Comparison of ENCODE assay signal across 12 cellular contexts in the genomic region with DNA sequence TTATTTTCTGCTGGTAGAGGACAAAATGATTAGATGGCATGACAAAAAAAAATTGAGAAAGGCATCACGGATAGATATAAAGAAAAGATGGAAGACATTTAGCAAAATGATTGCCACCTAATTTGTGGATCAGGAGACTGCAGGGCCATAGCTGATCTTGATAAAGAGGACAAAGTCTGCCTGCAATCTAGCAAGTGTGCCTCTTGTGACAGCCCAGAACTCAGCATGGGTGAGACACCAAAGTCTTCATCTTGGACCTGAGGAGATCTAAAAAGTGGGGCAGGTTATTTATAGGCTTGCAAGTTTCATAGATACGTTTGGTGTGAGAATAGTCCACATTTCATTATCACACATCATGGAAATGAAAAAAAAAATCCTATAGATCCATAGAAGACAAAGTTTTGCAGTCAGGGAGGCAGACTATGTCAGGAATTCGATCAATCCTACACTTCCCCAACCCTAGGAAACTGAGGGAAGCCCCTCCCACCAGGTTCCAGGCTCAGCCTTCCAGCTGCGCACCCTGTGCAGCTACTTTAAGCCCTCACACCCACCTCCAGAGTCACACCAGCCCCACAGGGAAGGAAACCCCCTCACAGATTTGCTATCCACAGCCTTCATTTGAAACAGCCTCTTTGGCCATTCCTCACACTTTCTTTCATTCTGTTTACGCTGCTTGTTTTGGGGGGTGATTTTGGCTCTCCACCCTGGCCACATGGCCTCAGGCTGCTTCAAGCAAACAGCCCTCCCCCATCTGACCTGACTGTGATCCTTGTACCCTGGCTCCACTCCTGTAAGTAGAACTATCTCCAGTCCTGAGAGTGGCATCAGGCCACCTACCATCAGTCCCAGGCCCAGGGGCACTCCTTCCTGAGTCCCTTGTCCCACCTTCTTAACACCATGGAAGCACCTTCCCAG. TPM values are rescaled to one million over a fixed set of nuclear protein-coding genes. Genes with fewer than 3 reads are reported as not detected.
A peak's percentile ranks its signal among the peaks of the same experiment; 100 is the strongest.
DNase-seq lines count a peak whose midpoint lies in the region; ATAC-seq and TF ChIP-seq lines count a peak whose summit lies in the region.
"Had no signal": no experiment of that assay in that cellular context is flagged by ENCODE, and none has a peak within 500 bp of the region (broad histone marks: within the 10 kb centered on the region; RNA-seq: fewer than 3 reads in every experiment).

No MANE protein-coding gene starts in this region.

- peaks cover 95% of the 10 kb centered on the region for H3K4me1 ChIP-seq in OCI-LY1 (ENCODE audit: insufficient read depth, low read length, severe bottlenecking)
- H3K4me1 ChIP-seq in esophagus (ENCODE audit: control insufficient read depth in 2 of 2, insufficient read depth in 2 of 2, low read length in 1 of 2): no peaks in the 10 kb centered on the region
- H3K4me1 ChIP-seq in muscle layer of duodenum (ENCODE audit: control insufficient read depth in 1 of 2, insufficient read depth in 2 of 2, low read length in 2 of 2): peaks cover 11 to 27% of the 10 kb centered on the region in 2 donors

- no peaks in the 10 kb centered on the region for H3K9me3 ChIP-seq in OCI-LY1 (ENCODE audit: low read length)
- no peaks in the 10 kb centered on the region for H3K9me3 ChIP-seq in esophagus (ENCODE audit: control insufficient read depth in 2 of 2, insufficient read depth in 1 of 2, low read depth in 1 of 2, low read length in 1 of 2)
- H3K9me3 ChIP-seq in muscle layer of duodenum (ENCODE audit: control insufficient read depth in 1 of 2, low read length in 2 of 2): no peaks in the 10 kb centered on the region

- in situ Hi-C loops in GM13977 (cut with MboI; ENCODE audit: low pct_unique_long_range_greater_than_20kb, low sequenced_read_pairs, unreplicated experiment): no loop called here

- peak overlapping the region; percentile 6; the same call in 1 of the 2 replicates for H3K4me2 ChIP-seq in OCI-LY1 (ENCODE audit: low read length)

- H4K20me1 ChIP-seq in OCI-LY1 (ENCODE audit: insufficient read depth, low read length): no peaks in the 10 kb centered on the region

- H3F3A ChIP-seq in OCI-LY1 (ENCODE audit: insufficient read depth, low read length): peaks cover 10% of the 10 kb centered on the region; the same call in 1 of the 2 replicates

- H3K36me3 ChIP-seq in OCI-LY1 (ENCODE audit: insufficient read depth, low read length): no peaks in the 10 kb centered on the region
- H3K36me3 ChIP-seq in esophagus (ENCODE audit: control insufficient read depth in 2 of 2, insufficient read depth in 2 of 2, low read length in 1 of 2): no peaks in the 10 kb centered on the region
- H3K36me3 ChIP-seq in muscle layer of duodenum (ENCODE audit: control insufficient read depth in 1 of 2, insufficient read depth in 2 of 2, low read length in 2 of 2): no peaks in the 10 kb centered on the region

- no peak for ATAC-seq in GM19467 (IDR thresholded peaks at IDR 0.05; ENCODE audit: unreplicated experiment)

- 73 to 78% methylated on average over 5 of the region's 5 CpGs for WGBS in esophagus, 2 donors

- H3K27me3 ChIP-seq in OCI-LY1 (ENCODE audit: insufficient read depth, low read length) (no peaks in the 10 kb centered on the region), esophagus (ENCODE audit: control insufficient read depth in 1 of 2, insufficient read depth in 2 of 2, low read length in 2 of 2) (peaks cover 0 to 3% of the 10 kb centered on the region in 2 donors), muscle layer of duodenum (ENCODE audit: low read depth, low read length) (no peaks in the 10 kb centered on the region)

- no peaks in the 10 kb centered on the region for H3K79me2 ChIP-seq in OCI-LY1 (ENCODE audit: insufficient read depth, low read length)

- H2AFZ ChIP-seq in OCI-LY1 (ENCODE audit: low read length): no peak overlapping the region

- H3K9me2 ChIP-seq in OCI-LY1 (ENCODE audit: low read depth, low read length): no peaks in the 10 kb centered on the region

- peak overlapping the region; percentile 36 for H3K9ac ChIP-seq in OCI-LY1 (ENCODE audit: low read length)

- H3K27ac ChIP-seq in OCI-LY1 (ENCODE audit: low read depth, low read length, poor library complexity, severe bottlenecking) (peak overlapping the region; percentile 74), esophagus (ENCODE audit: low read depth in 2 of 2, low read length in 1 of 2) (peak overlapping the region; percentile 12 to 63), muscle layer of duodenum (ENCODE audit: low read length) (peak overlapping the region; percentile 57), temporal lobe (ENCODE audit: low read depth, low read length) (peak overlapping the region; percentile 66)

- no peak for DNase-seq in SW480 (ENCODE audit: low spot score)
- DNase-seq in GM13977 (ENCODE audit: low spot score): no peak
- DNase-seq: Calu3; effector CD4-positive, alpha-beta T cell; H7; mammary epithelial cell; NCI-H2107 had no signal

- TF ChIP-seq CTCF in OCI-LY1 (IDR thresholded peaks at IDR 0.05; ENCODE audit: low read length) (no peak), GM13977 (IDR thresholded peaks at IDR 0.05; ENCODE audit: extremely low read depth, insufficient read depth, missing control alignments) (no peak)

- H3K4me3 ChIP-seq in OCI-LY1 (ENCODE audit: low read depth, low read length, poor library complexity, severe bottlenecking) (no peak overlapping the region), esophagus (ENCODE audit: low read depth in 1 of 2, low read length in 2 of 2) (no peak overlapping the region), muscle layer of duodenum (ENCODE audit: low read depth in 1 of 2, low read length in 2 of 2) (peak overlapping the region in 1 of 2 donors; percentile 18)

RNA-seq across cellular contexts. Expression of a gene that starts 28.1 kb away (rescaled TPM):
- under 1 TPM; 0.16 to 0.26 TPM for polyA plus RNA-seq in esophagus
- total RNA-seq in temporal lobe: 0.49 TPM
- total RNA-seq: Calu3 had no signal

RNA-seq across cellular contexts. Expression of a gene that starts 51.8 kb away (rescaled TPM):
- polyA plus RNA-seq in esophagus: 1 to 10 TPM; 4.3 to 5.1 TPM
- 156 TPM for total RNA-seq in temporal lobe
